In genomic region chr10:119427263-119427864, GRCh38 we compare ENCODE assay signal across 24 cellular contexts.
"Had no signal": no experiment of that assay in that cellular context is flagged by ENCODE, and none has a peak within 500 bp of the region (broad histone marks: within the 10 kb centered on the region; RNA-seq: fewer than 3 reads in every experiment).

No MANE protein-coding gene starts in this region.

- H3K4me1 ChIP-seq: colonic mucosa, gastrocnemius medialis, testis, upper lobe of right lung, uterus had no signal

- ATAC-seq: esophagus mucosa; gastrocnemius medialis; left lobe of liver; natural killer cell; pancreas; sciatic nerve; stimulated activated memory B cell treated with anti-CD40 and anti-IgM and Interleukin-4, amounts not matched to agents 10 μg/mL and 1 μg/mL and 100 μg/mL, for 72 hours; stimulated activated naive CD8-positive, alpha-beta T cell treated with anti-CD3 and anti-CD28 coated beads, Interleukin-15, Interleukin-2, amounts not matched to agents 100 U/mL and 50 U/mL, for 24 hours; upper lobe of right lung had no signal

- H3K9me3 ChIP-seq: colonic mucosa, gastrocnemius medialis, neutrophil, pancreas, testis, tibial nerve, upper lobe of right lung, uterus had no signal

- FAIRE-seq: keratinocyte, pancreas had no signal

- H3K4me3 ChIP-seq: colonic mucosa, gastrocnemius medialis, lung, pancreas, testis, tibial nerve, upper lobe of right lung, uterus had no signal

- H3K27ac ChIP-seq: colonic mucosa, epithelial cell of prostate, gastrocnemius medialis, neutrophil, pancreas, testis, tibial nerve, upper lobe of right lung, uterus had no signal

- DNase-seq: colonic mucosa; effector CD8-positive, alpha-beta T cell; endodermal cell; foreskin fibroblast; gastrocnemius medialis; head of caudate nucleus; natural killer cell; pancreas; stimulated activated CD4-positive, alpha-beta T cell treated with anti-CD3 and anti-CD28 coated beads, Interleukin-2, amount 100 ng/mL, for 24 hours; stimulated activated CD4-positive, alpha-beta T cell treated with anti-CD3 and anti-CD28 coated beads, Interleukin-4, amount 100 ng/mL, for 4 hours; stimulated activated naive CD8-positive, alpha-beta T cell treated with anti-CD3 and anti-CD28 coated beads, Interleukin-15, Interleukin-2, amounts not matched to agents 100 U/mL and 50 U/mL, for 24 hours; substantia nigra; testis; upper lobe of right lung; uterus had no signal

- H3K36me3 ChIP-seq: colonic mucosa, pancreas, uterus had no signal

- H3K27me3 ChIP-seq: colonic mucosa, gastrocnemius medialis, neutrophil, pancreas, testis, tibial nerve, upper lobe of right lung, uterus had no signal
